23 cellular contexts compared by ENCODE assay signal in genomic region chr6:57147401-57147800, GRCh38. TPM values are rescaled to one million over a fixed set of nuclear protein-coding genes. Genes with fewer than 3 reads are reported as not detected.
DNase-seq lines count a peak whose midpoint lies in the region; TF ChIP-seq lines count a peak whose summit lies in the region.
"Had no signal": no experiment of that assay in that cellular context is flagged by ENCODE, and none has a peak within 500 bp of the region (broad histone marks: within the 10 kb centered on the region; RNA-seq: fewer than 3 reads in every experiment).

No MANE protein-coding gene starts in this region.

- intact Hi-C loops in MCF 10A (cut with micrococcal nuclease), result no loop called here
- intact Hi-C loops in breast epithelium (cut with DNase I; ENCODE audit: low total_unique reads), result no loop called here

- DNase-seq in MCF 10A (ENCODE audit: unreplicated experiment) (no peak), breast epithelium (ENCODE audit: low spot score in 2 of 2) (no peak), SJSA1 (ENCODE audit: low read depth in 1 of 2, low spot score in 2 of 2) (peak; percentile 48 to 74), chondrocyte (ENCODE audit: low spot score) (no peak), SHP77 (lab: John Stamatoyannopoulos, UW) (no peak), smooth muscle cell (lab: John Stamatoyannopoulos, UW; ENCODE audit: unreplicated experiment) (no peak)
- no peak for DNase-seq in stimulated activated CD4-positive, alpha-beta T cell treated with anti-CD3 and anti-CD28 coated beads, Interleukin-2, amount 100 ng/mL, for 24 hours
- DNase-seq: activated CD4-positive, alpha-beta T cell treated with anti-CD3 and anti-CD28 coated beads for 1 hour; aorta; DMS79 treated with DMSO at 0.1 percent for 48 hours; KBM-7; left ventricle myocardium superior; naive B cell; NCI-H1436; NCI-H2081 treated with DMSO at 0.1 percent for 48 hours; NCI-H345; RPMI8226; small intestine; stimulated activated CD4-positive, alpha-beta T cell treated with anti-CD3 and anti-CD28 coated beads, Interleukin-1b, Interleukin-23, amount 100 ng/mL, for 48 hours; tibial artery had no signal

- H3K9me3 ChIP-seq in breast epithelium (no peaks in the 10 kb centered on the region), SJSA1 (replicated peaks) (no peaks in the 10 kb centered on the region), smooth muscle cell (replicated peaks; ENCODE audit: low read depth) (no peaks in the 10 kb centered on the region)
- H3K9me3 ChIP-seq: BLaER1, tibial artery had no signal

- H3K9me3 Mint-ChIP-seq in MCF 10A (ENCODE audit: unreplicated experiment) (no peaks in the 10 kb centered on the region), chondrocyte (ENCODE audit: low read depth) (no peaks in the 10 kb centered on the region)
- H3K9me3 Mint-ChIP-seq: activated naive CD4-positive, alpha-beta T cell treated with anti-CD3 and anti-CD28 coated beads, Interleukin-2, amount 50 U/mL, for 24 hours had no signal

- no peaks in the 10 kb centered on the region for H3K27me3 Mint-ChIP-seq in MCF 10A (ENCODE audit: insufficient read depth, unreplicated experiment)
- no peaks in the 10 kb centered on the region for H3K27me3 Mint-ChIP-seq in chondrocyte (ENCODE audit: low read depth)
- H3K27me3 Mint-ChIP-seq: activated naive CD4-positive, alpha-beta T cell treated with anti-CD3 and anti-CD28 coated beads, Interleukin-2, amount 50 U/mL, for 24 hours; naive B cell had no signal

- H3F3A ChIP-seq in smooth muscle cell (ENCODE audit: low read depth), result no peaks in the 10 kb centered on the region

- H3K27ac ChIP-seq in breast epithelium (no peak overlapping the region), SJSA1 (peak overlapping the region; percentile 85), smooth muscle cell (ENCODE audit: low read depth) (no peak overlapping the region)
- H3K27ac ChIP-seq: BLaER1, SK-N-MC, tibial artery had no signal

- TF ChIP-seq POLR2A in breast epithelium (IDR thresholded peaks at IDR 0.05), result no peak

- CTCF ChIA-PET in MCF 10A (lab: Yijun Ruan, JAX), result interaction anchor here (0.7 kb wide), 1 partner anchor 10 kb away, joined by 3 read pairs; no protein-coding TSS in a partner anchor

- H3K4me1 Mint-ChIP-seq in MCF 10A (ENCODE audit: insufficient read depth, unreplicated experiment), result no peaks in the 10 kb centered on the region
- H3K4me1 Mint-ChIP-seq in chondrocyte (ENCODE audit: low read depth), result peaks cover 4% of the 10 kb centered on the region
- H3K4me1 Mint-ChIP-seq: naive B cell had no signal

- H3K4me2 ChIP-seq in smooth muscle cell, result no peak overlapping the region
- H3K4me2 ChIP-seq: BLaER1 had no signal

- H3K4me1 ChIP-seq in breast epithelium (no peaks in the 10 kb centered on the region), SJSA1 (replicated peaks) (peaks cover 39% of the 10 kb centered on the region), smooth muscle cell (ENCODE audit: low read depth) (no peaks in the 10 kb centered on the region)
- H3K4me1 ChIP-seq: BLaER1, tibial artery had no signal

- TF ChIP-seq CTCF in MCF 10A (IDR thresholded peaks at IDR 0.05; ENCODE audit: unreplicated experiment) (no peak), breast epithelium (IDR thresholded peaks at IDR 0.05) (no peak), chondrocyte (IDR thresholded peaks at IDR 0.05) (no peak), smooth muscle cell (IDR thresholded peaks at IDR 0.05; ENCODE audit: borderline replicate concordance, insufficient read depth, poor library complexity, severe bottlenecking) (no peak)

- TSS peak; percentile 48 for BruUV-seq in MCF 10A (replicated peaks; lab: Mats Ljungman, UMichigan)

- H2AFZ ChIP-seq in smooth muscle cell (ENCODE audit: low read depth), result no peak overlapping the region

- H3K9ac ChIP-seq in smooth muscle cell (ENCODE audit: low read depth), result no peak overlapping the region
- H3K9ac ChIP-seq: BLaER1 had no signal

- H3K79me2 ChIP-seq in smooth muscle cell (ENCODE audit: low read depth), result peaks cover 3% of the 10 kb centered on the region

- H3K27me3 ChIP-seq in breast epithelium (no peaks in the 10 kb centered on the region), SJSA1 (replicated peaks) (no peaks in the 10 kb centered on the region), smooth muscle cell (ENCODE audit: low read depth) (no peaks in the 10 kb centered on the region)
- H3K27me3 ChIP-seq: BLaER1, tibial artery had no signal

- POLR2A ChIA-PET in MCF 10A (lab: Yijun Ruan, JAX), result no interaction called here

- H3K4me3 ChIP-seq in breast epithelium (no peak overlapping the region), SJSA1 (no peak overlapping the region), smooth muscle cell (no peak overlapping the region)
- H3K4me3 ChIP-seq: BLaER1, SK-N-MC, tibial artery had no signal

- H3K4me3 Mint-ChIP-seq in MCF 10A (ENCODE audit: unreplicated experiment), result no peak overlapping the region
- no peak overlapping the region for H3K4me3 Mint-ChIP-seq in chondrocyte (ENCODE audit: unreplicated experiment)
- H3K4me3 Mint-ChIP-seq: activated naive CD4-positive, alpha-beta T cell treated with anti-CD3 and anti-CD28 coated beads, Interleukin-2, amount 50 U/mL, for 24 hours; naive B cell had no signal

- H3K36me3 ChIP-seq in breast epithelium (peaks cover 9% of the 10 kb centered on the region), SJSA1 (peaks cover 15% of the 10 kb centered on the region), smooth muscle cell (ENCODE audit: low read depth) (peaks cover 18% of the 10 kb centered on the region)

- H4K20me1 ChIP-seq in smooth muscle cell (ENCODE audit: low read depth), result peaks cover 6% of the 10 kb centered on the region
- H4K20me1 ChIP-seq: BLaER1 had no signal

- H3K36me3 Mint-ChIP-seq in MCF 10A (ENCODE audit: insufficient read depth, unreplicated experiment), result peaks cover 67% of the 10 kb centered on the region
- H3K36me3 Mint-ChIP-seq in chondrocyte (ENCODE audit: low read depth), result peaks cover 27% of the 10 kb centered on the region

- no peak overlapping the region for H3K27ac Mint-ChIP-seq in MCF 10A (ENCODE audit: low read depth, unreplicated experiment)
- peak overlapping the region; percentile 28 for H3K27ac Mint-ChIP-seq in chondrocyte (ENCODE audit: unreplicated experiment)
- H3K27ac Mint-ChIP-seq: naive B cell had no signal

- 92% methylated on average over 5 of the region's 5 CpGs for WGBS in smooth muscle cell (ENCODE audit: low lambda C conversion rate)

RNA-seq across cellular contexts. Expression of gene BAG2, which starts 24.7 kb away (rescaled TPM):
- 3.6 and 4.2 TPM in 2 replicates for total RNA-seq in MCF 10A (2022)
- 1 to 10 TPM; 2.2 to 4.9 (median 4.2) TPM for total RNA-seq in breast epithelium
- total RNA-seq in SJSA1 (2014; rRNA removed; shearing (Covaris generic)), result 22.7 and 32.8 TPM in 2 replicates
- 12.1 to 13.7 TPM (median 12.1 TPM) in 3 replicates for total RNA-seq in chondrocyte
- 15.7 and 16.4 TPM in 2 replicates for total RNA-seq in smooth muscle cell
- polyA plus RNA-seq in smooth muscle cell, result 12.0 and 12.4 TPM in 2 replicates

RNA-seq across cellular contexts. Expression of gene ZNF451, which starts 57.4 kb away (rescaled TPM):
- 63.0 and 65.7 TPM in 2 replicates for total RNA-seq in MCF 10A (2022)
- total RNA-seq in breast epithelium, result 10 to 100 TPM; 72.3 to 95.1 (median 77.7) TPM
- 41.9 and 58.3 TPM in 2 replicates for total RNA-seq in SJSA1 (2014; rRNA removed; shearing (Covaris generic))
- total RNA-seq in chondrocyte, result 45.4 to 60.7 TPM (median 45.5 TPM) in 3 replicates
- total RNA-seq in smooth muscle cell, result 76.5 and 87.8 TPM in 2 replicates
- 21.1 and 23.6 TPM in 2 replicates for polyA plus RNA-seq in smooth muscle cell

Comparison
In these comparisons a context has a peak if more than half of its experiments do, and no peak if none do; other contexts are left out.
1. DNase-seq: peak in SJSA1 (2 of 2); none in MCF 10A (single experiment), breast epithelium (0 of 2), chondrocyte (single experiment), SHP77 (0 of 2), smooth muscle cell (single experiment) and stimulated activated CD4-positive, alpha-beta T cell treated with anti-CD3 and anti-CD28 coated beads, Interleukin-2, amount 100 ng/mL, for 24 hours (0 of 2).